Comparison of ENCODE assay signal across 24 cellular contexts in genomic region chr6:35647400-35647799, GRCh38. TPM values are rescaled to one million over a fixed set of nuclear protein-coding genes. Genes with fewer than 3 reads are reported as not detected.
DNase-seq lines count a peak whose midpoint lies in the region; ATAC-seq and TF ChIP-seq lines count a peak whose summit lies in the region.
"Had no signal": no experiment of that assay in that cellular context is flagged by ENCODE, and none has a peak within 500 bp of the region (broad histone marks: within the 10 kb centered on the region; RNA-seq: fewer than 3 reads in every experiment).

No MANE protein-coding gene starts in this region.

- dilution Hi-C loops in mammary epithelial cell (cut with HindIII; ENCODE audit: low sequenced_read_pairs), result no loop called here

- in situ Hi-C loops in mammary epithelial cell (cut with MboI; ENCODE audit: low sequenced_read_pairs in 2 of 2), result no loop called here

- no peaks in the 10 kb centered on the region for H3K9me3 ChIP-seq in mammary epithelial cell (replicated peaks; ENCODE audit: insufficient read depth, low read length)
- H3K9me3 ChIP-seq: BE2C, prostate gland, SJCRH30, upper lobe of left lung had no signal

- intact Hi-C loops in activated CD8-positive, alpha-beta T cell treated with anti-CD3 and anti-CD28 coated beads for 36 hours (cut with micrococcal nuclease), result no loop called here
- intact Hi-C loops in mammary epithelial cell (cut with micrococcal nuclease), result no loop called here
- intact Hi-C loops in sciatic nerve (cut with DNase I), result no loop called here

- no peak overlapping the region for H3K4me3 ChIP-seq in mammary epithelial cell (replicated peaks in 1 of 3; ENCODE audit: insufficient read depth in 1 of 3, low read depth in 2 of 3, low read length in 3 of 3)
- H3K4me3 ChIP-seq: prostate gland, SJCRH30, upper lobe of left lung had no signal

- H3K4me2 ChIP-seq in mammary epithelial cell (ENCODE audit: insufficient read depth, low read depth, low read length), result no peak overlapping the region

- no peak for TF ChIP-seq CTCF in activated CD8-positive, alpha-beta T cell treated with anti-CD3 and anti-CD28 coated beads for 36 hours (IDR thresholded peaks at IDR 0.05)
- no peak for TF ChIP-seq CTCF in osteocyte (IDR thresholded peaks at IDR 0.05)
- no peak for TF ChIP-seq CTCF in mammary epithelial cell (conservative IDR thresholded peaks at IDR 0.05 in 1 of 2, IDR thresholded peaks at IDR 0.05 in 1 of 2; ENCODE audit: extremely low read depth in 1 of 2, insufficient read depth in 1 of 2, low read depth in 1 of 2, low read length in 2 of 2)

- no peak overlapping the region for H3K9ac ChIP-seq in mammary epithelial cell (ENCODE audit: insufficient read depth, low read length)

- no peak for ATAC-seq in activated CD8-positive, alpha-beta T cell treated with anti-CD3 and anti-CD28 coated beads for 36 hours
- ATAC-seq in activated CD8-positive, alpha-beta T cell treated with anti-CD3 and anti-CD28 coated beads, Interleukin-2, amount 10 ng/mL, durations not matched to agents 7 days and 5 days, result no peak
- ATAC-seq in activated naive CD8-positive, alpha-beta T cell treated with anti-CD3 and anti-CD28 coated beads, Interleukin-2, amount 50 U/mL, for 24 hours, result no peak
- ATAC-seq in HG03354 (IDR thresholded peaks at IDR 0.05; ENCODE audit: poor library complexity, severe bottlenecking, unreplicated experiment) (no peak), sciatic nerve (no peak)
- ATAC-seq: Panc1 had no signal

- H3K9me3 Mint-ChIP-seq in activated CD8-positive, alpha-beta T cell treated with anti-CD3 and anti-CD28 coated beads for 36 hours, result no peaks in the 10 kb centered on the region
- no peaks in the 10 kb centered on the region for H3K9me3 Mint-ChIP-seq in activated CD8-positive, alpha-beta T cell treated with anti-CD3 and anti-CD28 coated beads, Interleukin-2, amount 10 ng/mL, durations not matched to agents 7 days and 5 days (ENCODE audit: insufficient read depth)
- H3K9me3 Mint-ChIP-seq in activated naive CD8-positive, alpha-beta T cell treated with anti-CD3 and anti-CD28 coated beads, Interleukin-2, amount 50 U/mL, for 24 hours, result no peaks in the 10 kb centered on the region
- no peaks in the 10 kb centered on the region for H3K9me3 Mint-ChIP-seq in osteocyte (ENCODE audit: unreplicated experiment)
- H3K9me3 Mint-ChIP-seq: dendritic cell treated with granulocyte-macrophage colony-stimulating factor and Interleukin-4, amounts not matched to agents 40 ng/mL and 50 ng/mL, for 4 days had no signal

- no peak overlapping the region for H2AFZ ChIP-seq in mammary epithelial cell (ENCODE audit: low read depth, low read length)

- peaks cover 30% of the 10 kb centered on the region for H3K36me3 Mint-ChIP-seq in activated CD8-positive, alpha-beta T cell treated with anti-CD3 and anti-CD28 coated beads for 36 hours (ENCODE audit: low read depth)
- H3K36me3 Mint-ChIP-seq in activated CD8-positive, alpha-beta T cell treated with anti-CD3 and anti-CD28 coated beads, Interleukin-2, amount 10 ng/mL, durations not matched to agents 7 days and 5 days (ENCODE audit: low read depth), result peaks cover 33% of the 10 kb centered on the region
- peaks cover 20% of the 10 kb centered on the region for H3K36me3 Mint-ChIP-seq in activated naive CD8-positive, alpha-beta T cell treated with anti-CD3 and anti-CD28 coated beads, Interleukin-2, amount 50 U/mL, for 24 hours (ENCODE audit: low read depth)
- peaks cover 16% of the 10 kb centered on the region for H3K36me3 Mint-ChIP-seq in osteocyte (ENCODE audit: unreplicated experiment)

- BruUV-seq in mammary epithelial cell (replicated peaks; lab: Mats Ljungman, UMichigan), result no TSS peak

- no peak overlapping the region for H3K27ac ChIP-seq in mammary epithelial cell (ENCODE audit: insufficient read depth, low read depth, low read length)
- H3K27ac ChIP-seq: HL-60, prostate gland, SJCRH30, upper lobe of left lung had no signal

- H3K79me2 ChIP-seq in mammary epithelial cell (ENCODE audit: insufficient read depth, low read length), result peaks cover 95% of the 10 kb centered on the region

- H3K27me3 ChIP-seq in mammary epithelial cell (ENCODE audit: insufficient read depth, low read length), result no peaks in the 10 kb centered on the region
- H3K27me3 ChIP-seq: BE2C, SJCRH30, upper lobe of left lung had no signal

- 100% methylated on average over 1 of the region's 1 CpG for WGBS in mammary epithelial cell (ENCODE audit: low coverage, missing lambda C conversion rate)

- H3K27me3 Mint-ChIP-seq in activated CD8-positive, alpha-beta T cell treated with anti-CD3 and anti-CD28 coated beads for 36 hours, result no peaks in the 10 kb centered on the region
- H3K27me3 Mint-ChIP-seq in activated CD8-positive, alpha-beta T cell treated with anti-CD3 and anti-CD28 coated beads, Interleukin-2, amount 10 ng/mL, durations not matched to agents 7 days and 5 days (ENCODE audit: low read depth), result no peaks in the 10 kb centered on the region
- H3K27me3 Mint-ChIP-seq in activated naive CD8-positive, alpha-beta T cell treated with anti-CD3 and anti-CD28 coated beads, Interleukin-2, amount 50 U/mL, for 24 hours, result no peaks in the 10 kb centered on the region
- no peaks in the 10 kb centered on the region for H3K27me3 Mint-ChIP-seq in osteocyte (ENCODE audit: unreplicated experiment)
- H3K27me3 Mint-ChIP-seq: dendritic cell treated with granulocyte-macrophage colony-stimulating factor and Interleukin-4, amounts not matched to agents 40 ng/mL and 50 ng/mL, for 4 days had no signal

- peaks cover 58% of the 10 kb centered on the region for H3K4me1 Mint-ChIP-seq in activated CD8-positive, alpha-beta T cell treated with anti-CD3 and anti-CD28 coated beads for 36 hours (ENCODE audit: low read depth)
- peaks cover 24% of the 10 kb centered on the region for H3K4me1 Mint-ChIP-seq in activated CD8-positive, alpha-beta T cell treated with anti-CD3 and anti-CD28 coated beads, Interleukin-2, amount 10 ng/mL, durations not matched to agents 7 days and 5 days (ENCODE audit: low read depth)
- peaks cover 56% of the 10 kb centered on the region for H3K4me1 Mint-ChIP-seq in activated naive CD8-positive, alpha-beta T cell treated with anti-CD3 and anti-CD28 coated beads, Interleukin-2, amount 50 U/mL, for 24 hours
- peaks cover 30% of the 10 kb centered on the region for H3K4me1 Mint-ChIP-seq in osteocyte (ENCODE audit: unreplicated experiment)

- CTCF ChIA-PET in activated CD8-positive, alpha-beta T cell treated with anti-CD3 and anti-CD28 coated beads for 36 hours (lab: Charles Lee), result interaction anchor here (0.9 to 7.1 kb wide), 3 partner anchors 16 to 89 kb away, joined by 4 to 31 read pairs (median 5); partner anchors contain the start of gene ARMC12
- CTCF ChIA-PET in activated CD8-positive, alpha-beta T cell treated with anti-CD3 and anti-CD28 coated beads, Interleukin-2, amount 10 ng/mL, durations not matched to agents 7 days and 5 days (lab: Charles Lee), result interaction anchor here (1.2 to 2.3 kb wide), 2 partner anchors 15 to 89 kb away, joined by 4 to 12 read pairs; partner anchors contain the start of gene ARMC12
- CTCF ChIA-PET in mammary epithelial cell (lab: Charles Lee; ENCODE audit: low non-redundant PET), result no interaction called here

- no peaks in the 10 kb centered on the region for H4K20me1 ChIP-seq in mammary epithelial cell (ENCODE audit: insufficient read depth, low read length)

- POLR2A ChIA-PET in activated CD8-positive, alpha-beta T cell treated with anti-CD3 and anti-CD28 coated beads for 36 hours (lab: Charles Lee), result interaction anchor here (0.6 kb wide), 2 partner anchors 80 to 932 kb away, joined by 3 read pairs; no protein-coding TSS in a partner anchor
- POLR2A ChIA-PET in activated CD8-positive, alpha-beta T cell treated with anti-CD3 and anti-CD28 coated beads, Interleukin-2, amount 10 ng/mL, durations not matched to agents 7 days and 5 days (lab: Charles Lee), result no interaction called here

- no peak overlapping the region for H3K4me3 Mint-ChIP-seq in activated CD8-positive, alpha-beta T cell treated with anti-CD3 and anti-CD28 coated beads for 36 hours
- H3K4me3 Mint-ChIP-seq in activated CD8-positive, alpha-beta T cell treated with anti-CD3 and anti-CD28 coated beads, Interleukin-2, amount 10 ng/mL, durations not matched to agents 7 days and 5 days, result no peak overlapping the region
- H3K4me3 Mint-ChIP-seq in activated naive CD8-positive, alpha-beta T cell treated with anti-CD3 and anti-CD28 coated beads, Interleukin-2, amount 50 U/mL, for 24 hours, result no peak overlapping the region
- H3K4me3 Mint-ChIP-seq in osteocyte (ENCODE audit: unreplicated experiment), result no peak overlapping the region
- H3K4me3 Mint-ChIP-seq: dendritic cell treated with granulocyte-macrophage colony-stimulating factor and Interleukin-4, amounts not matched to agents 40 ng/mL and 50 ng/mL, for 4 days had no signal

- peak overlapping the region; percentile 22 for H3K27ac Mint-ChIP-seq in activated CD8-positive, alpha-beta T cell treated with anti-CD3 and anti-CD28 coated beads for 36 hours
- no peak overlapping the region for H3K27ac Mint-ChIP-seq in activated CD8-positive, alpha-beta T cell treated with anti-CD3 and anti-CD28 coated beads, Interleukin-2, amount 10 ng/mL, durations not matched to agents 7 days and 5 days
- peak overlapping the region; percentile 13 for H3K27ac Mint-ChIP-seq in activated naive CD8-positive, alpha-beta T cell treated with anti-CD3 and anti-CD28 coated beads, Interleukin-2, amount 50 U/mL, for 24 hours
- peak overlapping the region; percentile 24 for H3K27ac Mint-ChIP-seq in osteocyte (ENCODE audit: unreplicated experiment)
- H3K27ac Mint-ChIP-seq: dendritic cell treated with granulocyte-macrophage colony-stimulating factor and Interleukin-4, amounts not matched to agents 40 ng/mL and 50 ng/mL, for 4 days had no signal

- peaks cover 6% of the 10 kb centered on the region for H3K36me3 ChIP-seq in mammary epithelial cell (ENCODE audit: insufficient read depth, low read length)
- H3K36me3 ChIP-seq: BE2C, prostate gland, SJCRH30 had no signal

- H3K4me1 ChIP-seq in mammary epithelial cell (ENCODE audit: insufficient read depth, low read length), result no peaks in the 10 kb centered on the region
- H3K4me1 ChIP-seq: SJCRH30 had no signal

- no peak for DNase-seq in activated CD8-positive, alpha-beta T cell treated with anti-CD3 and anti-CD28 coated beads for 36 hours
- no peak for DNase-seq in activated CD8-positive, alpha-beta T cell treated with anti-CD3 and anti-CD28 coated beads, Interleukin-2, amount 10 ng/mL, durations not matched to agents 7 days and 5 days
- DNase-seq in ELF-1 (ENCODE audit: low read depth, low spot score) (peak; percentile 6), osteocyte (ENCODE audit: extremely low spot score, unreplicated experiment) (no peak), mammary epithelial cell (no peak), sciatic nerve (ENCODE audit: low spot score) (no peak)
- DNase-seq in activated naive CD8-positive, alpha-beta T cell treated with anti-CD3 and anti-CD28 coated beads, Interleukin-2, amount 50 U/mL, for 24 hours, result no peak
- DNase-seq: activated CD8-positive, alpha-beta memory T cell treated with anti-CD3 and anti-CD28 coated beads, Interleukin-2, amount 50 U/mL, for 48 hours; activated gamma-delta T cell; aorta; BE2C; islet precursor cell; NCI-H1694; NCI-H2171 treated with DMSO at 0.1 percent for 48 hours; NCI-H526; SJCRH30; stimulated activated CD8-positive, alpha-beta memory T cell treated with anti-CD3 and anti-CD28 coated beads, Interleukin-4, amount 100 ng/mL, for 48 hours; T-helper 1 cell; upper lobe of left lung had no signal

RNA-seq across cellular contexts. Expression of gene FKBP5, which starts 41.3 kb away (rescaled TPM):
- 10 to 100 TPM; 90.6 to 93.4 TPM for total RNA-seq in activated CD8-positive, alpha-beta T cell treated with anti-CD3 and anti-CD28 coated beads for 36 hours
- 10 to 100 TPM; 78.7 to 79.5 TPM for total RNA-seq in activated CD8-positive, alpha-beta T cell treated with anti-CD3 and anti-CD28 coated beads, Interleukin-2, amount 10 ng/mL, durations not matched to agents 7 days and 5 days
- total RNA-seq in osteocyte (108 and 112 TPM in 2 replicates), mammary epithelial cell (10 to 100 TPM; 60.7 to 97.9 TPM), sciatic nerve (23.6 TPM)
- polyA plus RNA-seq in mammary epithelial cell, result 57.9 TPM
- 96.0 TPM for polyA minus RNA-seq in mammary epithelial cell
- total RNA-seq: SJCRH30 had no signal
